Comparison of ENCODE assay signal across 1 cellular context in genomic region chr10:94035982-94036663, GRCh38.
TF ChIP-seq lines count a peak whose summit lies in the region.

No MANE protein-coding gene starts in this region.

TF ChIP-seq in A549, 52 proteins besides CTCF, POLR2A, EP300 and RAD21 (continued from another document):
- TF ChIP-seq, protein P1, sequence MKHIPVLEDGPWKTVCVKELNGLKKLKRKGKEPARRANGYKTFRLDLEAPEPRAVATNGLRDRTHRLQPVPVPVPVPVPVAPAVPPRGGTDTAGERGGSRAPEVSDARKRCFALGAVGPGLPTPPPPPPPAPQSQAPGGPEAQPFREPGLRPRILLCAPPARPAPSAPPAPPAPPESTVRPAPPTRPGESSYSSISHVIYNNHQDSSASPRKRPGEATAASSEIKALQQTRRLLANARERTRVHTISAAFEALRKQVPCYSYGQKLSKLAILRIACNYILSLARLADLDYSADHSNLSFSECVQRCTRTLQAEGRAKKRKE (CRISPR knock-in tag; IDR thresholded peaks at IDR 0.05; ENCODE audit: low read depth) = no peak
- no peak for TF ChIP-seq MAZ (IDR thresholded peaks at IDR 0.05; ENCODE audit: borderline replicate concordance, low read depth, low read length)
- no peak for TF ChIP-seq MAFK (IDR thresholded peaks at IDR 0.05; ENCODE audit: partially characterized antibody)
- no peak for TF ChIP-seq HES2 (IDR thresholded peaks at IDR 0.05)
- no peak for TF ChIP-seq CBX2 (IDR thresholded peaks at IDR 0.05; ENCODE audit: borderline replicate concordance, low read depth)
- no peak for TF ChIP-seq ESRRA (IDR thresholded peaks at IDR 0.05; ENCODE audit: borderline replicate concordance, low read length)
- no peak for TF ChIP-seq RFX5 (IDR thresholded peaks at IDR 0.05)
- no peak for TF ChIP-seq HOXB13 (CRISPR knock-in tag; IDR thresholded peaks at IDR 0.05; ENCODE audit: low read depth)
- TF ChIP-seq RCOR1 (IDR thresholded peaks at IDR 0.05; ENCODE audit: low read depth, low read length) = no peak
- TF ChIP-seq ZNF302 (CRISPR knock-in tag; IDR thresholded peaks at IDR 0.05) = no peak
- TF ChIP-seq KDM5A (IDR thresholded peaks at IDR 0.05) = no peak
